Comparison of ENCODE assay signal across 12 cellular contexts in the genomic region with DNA sequence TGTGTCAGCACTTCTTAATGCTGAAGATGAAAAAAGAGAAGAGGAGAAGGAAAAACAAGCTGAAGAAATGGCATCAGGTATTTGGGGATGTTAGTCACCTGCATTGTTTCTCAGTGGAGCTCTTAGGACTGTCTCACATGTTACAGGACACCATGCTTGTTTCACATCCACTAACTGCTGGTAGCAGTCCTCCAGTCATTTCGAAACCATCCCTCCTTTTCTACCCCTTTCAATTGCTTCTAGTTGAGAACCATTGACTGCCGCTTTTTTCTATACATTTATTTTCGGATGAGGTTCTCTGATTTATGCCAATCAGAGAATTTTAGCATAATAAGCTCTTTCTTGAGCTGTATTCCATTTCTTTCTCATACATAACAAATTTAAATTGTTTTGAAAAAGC. TPM values are rescaled to one million over a fixed set of nuclear protein-coding genes. Genes with fewer than 3 reads are reported as not detected.
DNase-seq lines count a peak whose midpoint lies in the region; ATAC-seq and TF ChIP-seq lines count a peak whose summit lies in the region.
"Had no signal": no experiment of that assay in that cellular context is flagged by ENCODE, and none has a peak within 500 bp of the region (broad histone marks: within the 10 kb centered on the region; RNA-seq: fewer than 3 reads in every experiment).

No MANE protein-coding gene starts in this region.

- H3K4me3 Mint-ChIP-seq in CD8-positive, alpha-beta memory T cell = no peak overlapping the region

- no peak for DNase-seq in CD8-positive, alpha-beta memory T cell
- DNase-seq in GM19238 (ENCODE audit: insufficient read length, low spot score) (peak; percentile 56), MM.1S (peak; percentile 14), psoas muscle (no peak), tibial nerve (ENCODE audit: low spot score in 2 of 2) (no peak), kidney tubule cell (ENCODE audit: low spot score) (no peak), heart right ventricle (no peak)
- DNase-seq: GM23248; stimulated activated CD4-positive, alpha-beta T cell treated with anti-CD3 and anti-CD28 coated beads, Interleukin-12 subunit alpha, Interleukin-12 subunit beta, amount 100 ng/mL, for 4 hours had no signal

- no peak overlapping the region for H3K4me2 ChIP-seq in MM.1S (ENCODE audit: low read depth, low read length)
- H3K4me2 ChIP-seq: BLaER1 had no signal

- H3K9me3 Mint-ChIP-seq in CD8-positive, alpha-beta memory T cell = no peaks in the 10 kb centered on the region

- POLR2A ChIA-PET in CD8-positive, alpha-beta memory T cell (lab: Charles Lee) = no interaction called here

- no peaks in the 10 kb centered on the region for H3K9me3 ChIP-seq in CD8-positive, alpha-beta memory T cell (ENCODE audit: low read length)
- H3K9me3 ChIP-seq in MM.1S (replicated peaks; ENCODE audit: insufficient read depth, low read length) (no peaks in the 10 kb centered on the region), psoas muscle (no peaks in the 10 kb centered on the region), tibial nerve (no peaks in the 10 kb centered on the region), heart right ventricle (no peaks in the 10 kb centered on the region)
- H3K9me3 ChIP-seq: ascending aorta, BLaER1 had no signal

- no peaks in the 10 kb centered on the region for H3K79me2 ChIP-seq in MM.1S (ENCODE audit: low read length)

- H3K27me3 ChIP-seq in CD8-positive, alpha-beta memory T cell (ENCODE audit: insufficient read depth, low read length, poor library complexity, severe bottlenecking) = no peaks in the 10 kb centered on the region
- no peaks in the 10 kb centered on the region for H3K27me3 ChIP-seq in MM.1S (replicated peaks; ENCODE audit: insufficient read depth, low read length)
- H3K27me3 ChIP-seq in psoas muscle (ENCODE audit: insufficient read depth in 3 of 3, low read length in 2 of 3) = no peaks in the 10 kb centered on the region
- no peaks in the 10 kb centered on the region for H3K27me3 ChIP-seq in tibial nerve
- H3K27me3 ChIP-seq in heart right ventricle = no peaks in the 10 kb centered on the region
- H3K27me3 ChIP-seq: ascending aorta, BLaER1 had no signal

- CTCF ChIA-PET in CD8-positive, alpha-beta memory T cell (lab: Charles Lee) = interaction anchor here (1.6 to 1.8 kb wide), 2 partner anchors 128 to 131 kb away, joined by 6 read pairs; no protein-coding TSS in a partner anchor

- no peak overlapping the region for H3K27ac ChIP-seq in CD8-positive, alpha-beta memory T cell (ENCODE audit: low read depth, low read length)
- no peak overlapping the region for H3K27ac ChIP-seq in MM.1S (ENCODE audit: low read length)
- no peak overlapping the region for H3K27ac ChIP-seq in psoas muscle
- H3K27ac ChIP-seq in tibial nerve = no peak overlapping the region
- no peak overlapping the region for H3K27ac ChIP-seq in heart right ventricle
- H3K27ac ChIP-seq: ascending aorta, BLaER1, GM23248 had no signal

- TF ChIP-seq CTCF in MM.1S (IDR thresholded peaks at IDR 0.05; ENCODE audit: low read length) = no peak
- no peak for TF ChIP-seq CTCF in psoas muscle (IDR thresholded peaks at IDR 0.05)
- TF ChIP-seq CTCF in tibial nerve (IDR thresholded peaks at IDR 0.05) = no peak
- no peak for TF ChIP-seq CTCF in heart right ventricle (IDR thresholded peaks at IDR 0.05)

- H3K36me3 ChIP-seq in CD8-positive, alpha-beta memory T cell (ENCODE audit: insufficient read depth, low read length) = peaks cover 28% of the 10 kb centered on the region
- H3K36me3 ChIP-seq in MM.1S (replicated peaks; ENCODE audit: insufficient read depth, low read length) (peaks cover 4% of the 10 kb centered on the region; the same call in 1 of the 2 replicates), psoas muscle (ENCODE audit: insufficient read depth in 1 of 2, low read depth in 1 of 2) (peaks cover 9 to 56% of the 10 kb centered on the region in 2 donors), tibial nerve (peaks cover 0 to 53% (median 8%) of the 10 kb centered on the region in 3 donors), heart right ventricle (peaks cover 0 to 57% (median 34%) of the 10 kb centered on the region in 9 donors)

- WGBS in psoas muscle, 3 donors = 94 to 97% (median 96%) methylated on average over 3 of the region's 3 CpGs
- WGBS in tibial nerve, 2 donors = 87% methylated on average over 3 of the region's 3 CpGs
- 92 to 94% methylated on average over 3 of the region's 3 CpGs for WGBS in heart right ventricle, 2 donors

- no peak overlapping the region for H3K4me3 ChIP-seq in CD8-positive, alpha-beta memory T cell (ENCODE audit: low read length)
- no peak overlapping the region for H3K4me3 ChIP-seq in MM.1S (ENCODE audit: low read length)
- no peak overlapping the region for H3K4me3 ChIP-seq in psoas muscle
- H3K4me3 ChIP-seq in tibial nerve = no peak overlapping the region
- H3K4me3 ChIP-seq in heart right ventricle = no peak overlapping the region
- H3K4me3 ChIP-seq: ascending aorta, BLaER1, GM23248 had no signal

- 0 out of 2 replicates have a peak, but pooled peaks cover 3% of the 10 kb centered on the region for H3F3A ChIP-seq in MM.1S (ENCODE audit: insufficient read depth, low read length)

- peaks cover 11% of the 10 kb centered on the region for H3K4me1 ChIP-seq in CD8-positive, alpha-beta memory T cell (ENCODE audit: insufficient read depth, low read length)
- H3K4me1 ChIP-seq in MM.1S (ENCODE audit: low read length) (peaks cover 5% of the 10 kb centered on the region; the same call in 1 of the 2 replicates), psoas muscle (no peaks in the 10 kb centered on the region), tibial nerve (peaks cover 0 to 24% (median 4%) of the 10 kb centered on the region in 4 donors), heart right ventricle (peaks cover 0 to 8% (median 2%) of the 10 kb centered on the region in 9 donors)
- H3K4me1 ChIP-seq: ascending aorta, BLaER1 had no signal

- H3K9ac ChIP-seq in MM.1S (ENCODE audit: low read length) = no peak overlapping the region
- H3K9ac ChIP-seq: BLaER1, GM23248 had no signal

- no peak for TF ChIP-seq POLR2A in tibial nerve (IDR thresholded peaks at IDR 0.05)

- H3K36me3 Mint-ChIP-seq in CD8-positive, alpha-beta memory T cell = peaks cover 14 to 56% (median 29%) of the 10 kb centered on the region in 3 donors

- H3K27me3 Mint-ChIP-seq in CD8-positive, alpha-beta memory T cell = no peaks in the 10 kb centered on the region

- no peaks in the 10 kb centered on the region for H4K20me1 ChIP-seq in MM.1S (ENCODE audit: insufficient read depth, low read length)
- H4K20me1 ChIP-seq: BLaER1 had no signal

- H2AFZ ChIP-seq in MM.1S (ENCODE audit: low read length) = no peak overlapping the region
- H2AFZ ChIP-seq: GM23248 had no signal

- peak; percentile 100 for ATAC-seq in HG02852 (IDR thresholded peaks at IDR 0.05; ENCODE audit: unreplicated experiment)
- ATAC-seq in psoas muscle = no peak
- no peak for ATAC-seq in heart right ventricle

- TF ChIP-seq EP300 in tibial nerve (IDR thresholded peaks at IDR 0.05) = no peak

- H3K4me1 Mint-ChIP-seq in CD8-positive, alpha-beta memory T cell = peaks cover 23 to 31% (median 27%) of the 10 kb centered on the region in 3 donors

- H3K27ac Mint-ChIP-seq in CD8-positive, alpha-beta memory T cell = peak overlapping the region in 6 of 8 donors; percentile 17 to 72 (median 40)

- intact Hi-C loops in psoas muscle (cut with DNase I) = no loop called here
- intact Hi-C loops in heart right ventricle (cut with DNase I) = no loop called here

- H3K9me2 ChIP-seq in MM.1S (replicated peaks; ENCODE audit: insufficient read depth, low read length) = no peaks in the 10 kb centered on the region

RNA-seq across cellular contexts. Expression of a gene that starts 21.5 kb away (rescaled TPM):
- 10 to 100 TPM; 40.3 to 42.8 TPM for total RNA-seq in CD8-positive, alpha-beta memory T cell
- polyA plus RNA-seq in CD8-positive, alpha-beta memory T cell = 35.2 TPM
- total RNA-seq in psoas muscle = 10 to 100 TPM; 26.6 to 30.3 (median 29.6) TPM
- polyA plus RNA-seq in psoas muscle = 10 to 100 TPM; 22.5 to 55.1 (median 35.1) TPM
- total RNA-seq in tibial nerve = 10 to 100 TPM; 39.0 to 74.5 (median 51.4) TPM
- total RNA-seq in heart right ventricle = 10 to 100 TPM; 25.4 to 39.7 (median 28.6) TPM
- 10 to 100 TPM; 20.2 to 26.6 TPM for polyA plus RNA-seq in heart right ventricle

RNA-seq across cellular contexts. Expression of a gene that starts 51.2 kb away (rescaled TPM):
- total RNA-seq in CD8-positive, alpha-beta memory T cell = 100 to 1,000 TPM; 191 to 199 TPM
- polyA plus RNA-seq in CD8-positive, alpha-beta memory T cell = 36.7 TPM
- 1 to 10 TPM; 1.2 to 3.8 (median 2.5) TPM for total RNA-seq in psoas muscle
- polyA plus RNA-seq in psoas muscle = 1 to 10 TPM in 2 of 3 donors, under 1 TPM in 1; 0.97 to 3.3 (median 1.7) TPM
- 10 to 100 TPM; 12.9 to 28.2 (median 20.3) TPM for total RNA-seq in tibial nerve
- 10 to 100 TPM in 3 of 10 donors, 1 to 10 TPM in 7; 1.5 to 16.5 (median 5.7) TPM for total RNA-seq in heart right ventricle
- 1 to 10 TPM; 1.1 to 6.0 TPM for polyA plus RNA-seq in heart right ventricle

Comparison
In these comparisons a context has a peak if more than half of its experiments do, and no peak if none do; other contexts are left out.
1. DNase-seq: peak in GM19238 (single experiment) and MM.1S (single experiment); none in CD8-positive, alpha-beta memory T cell (0 of 5), psoas muscle (0 of 2), tibial nerve (0 of 2), kidney tubule cell (single experiment) and heart right ventricle (0 of 2).
2. RNA of a gene that starts 51.2 kb away (total RNA-seq): 191 to 199 TPM in CD8-positive, alpha-beta memory T cell; 12.9 to 28.2 TPM in tibial nerve, 1.5 to 16.5 TPM in heart right ventricle and 1.2 to 3.8 TPM in psoas muscle; every median in the first group is over 4 times any median in the second.